Comparison of ENCODE assay signal across 25 cellular contexts in genomic region chr1:32357619-32358018, GRCh38.
"Had no signal": no experiment of that assay in that cellular context is flagged by ENCODE, and none has a peak within 500 bp of the region (broad histone marks: within the 10 kb centered on the region; RNA-seq: fewer than 3 reads in every experiment).

No MANE protein-coding gene starts in this region.

- H3K4me3 Mint-ChIP-seq: activated B cell treated with CpG ODN at 0.5 μM for 24 hours; activated CD4-positive, alpha-beta T cell treated with anti-CD3 and anti-CD28 coated beads, Interleukin-2, amount 10 ng/mL, durations not matched to agents 24 days and 14 days; activated CD8-positive, alpha-beta memory T cell treated with anti-CD3 and anti-CD28 coated beads, Interleukin-2, amount 10 ng/mL, durations not matched to agents 7 days and 5 days; activated naive CD4-positive, alpha-beta T cell treated with anti-CD3 and anti-CD28 coated beads, Interleukin-2, amount 50 U/mL, for 24 hours; activated T-cell treated with anti-CD3 and anti-CD28 coated beads, Interleukin-2, amount 50 U/mL, for 24 hours; activated T-helper 1 cell treated with anti-CD3 and anti-CD28 coated beads, Interleukin-12 subunit alpha, Interleukin-12 subunit beta, Interleukin-2, Interleukin-4 antibody, amounts not matched to agents 30 ng/mL and 10 ng/mL and 1 ng/mL, durations not matched to agents 14 hours and 24 hours and 36 hours; central memory CD8-positive, alpha-beta T cell had no signal

- H3K27ac Mint-ChIP-seq: activated B cell treated with CpG ODN at 0.5 μM for 24 hours; activated CD8-positive, alpha-beta memory T cell treated with anti-CD3 and anti-CD28 coated beads, Interleukin-2, amount 10 ng/mL, durations not matched to agents 7 days and 5 days; activated naive CD4-positive, alpha-beta T cell treated with anti-CD3 and anti-CD28 coated beads, Interleukin-2, amount 50 U/mL, for 24 hours; activated T-cell treated with anti-CD3 and anti-CD28 coated beads, Interleukin-2, amount 50 U/mL, for 24 hours; activated T-helper 1 cell treated with anti-CD3 and anti-CD28 coated beads, Interleukin-12 subunit alpha, Interleukin-12 subunit beta, Interleukin-2, Interleukin-4 antibody, amounts not matched to agents 30 ng/mL and 10 ng/mL and 1 ng/mL, durations not matched to agents 14 hours and 24 hours and 36 hours had no signal

- H3K9me3 Mint-ChIP-seq: activated B cell treated with CpG ODN at 0.5 μM for 24 hours; activated CD4-positive, alpha-beta T cell treated with anti-CD3 and anti-CD28 coated beads, Interleukin-2, amount 10 ng/mL, durations not matched to agents 24 days and 14 days; activated naive CD4-positive, alpha-beta T cell treated with anti-CD3 and anti-CD28 coated beads, Interleukin-2, amount 50 U/mL, for 24 hours; activated T-cell treated with anti-CD3 and anti-CD28 coated beads, Interleukin-2, amount 50 U/mL, for 24 hours; activated T-helper 1 cell treated with anti-CD3 and anti-CD28 coated beads, Interleukin-12 subunit alpha, Interleukin-12 subunit beta, Interleukin-2, Interleukin-4 antibody, amounts not matched to agents 30 ng/mL and 10 ng/mL and 1 ng/mL, durations not matched to agents 14 hours and 24 hours and 36 hours; central memory CD8-positive, alpha-beta T cell had no signal

- DNase-seq: activated B cell treated with CpG ODN at 0.5 μM for 24 hours; activated CD4-positive, alpha-beta T cell treated with anti-CD3 and anti-CD28 coated beads for 1 hour; activated CD4-positive, alpha-beta T cell treated with anti-CD3 and anti-CD28 coated beads, Interleukin-2, amount 10 ng/mL, durations not matched to agents 24 days and 14 days; activated CD4-positive, alpha-beta T cell treated with anti-CD3 and anti-CD28 coated beads, Interleukin-2, amount 50 U/mL, for 48 hours; activated CD8-positive, alpha-beta memory T cell treated with anti-CD3 and anti-CD28 coated beads, Interleukin-2, amount 10 ng/mL, durations not matched to agents 7 days and 5 days; activated effector memory CD4-positive, alpha-beta T cell treated with Interleukin-2 at 50 U/mL for 16 hours; activated naive CD4-positive, alpha-beta T cell; activated T-cell treated with anti-CD3 and anti-CD28 coated beads, Interleukin-2, amount 50 U/mL, for 24 hours; aorta; Kasumi-1; KBM-7; NCI-H1105 treated with DMSO at 0.1 percent for 48 hours; NCI-H1436 treated with DMSO at 0.1 percent for 48 hours; NCI-H187; NCI-H2081; NCI-H2171 treated with DMSO at 0.1 percent for 48 hours; NCI-H510A treated with DMSO at 0.1 percent for 48 hours; NCI-H748 treated with DMSO at 0.1 percent for 48 hours; SIG-M5; T-helper 2 cell; T1000 had no signal

- H3K27me3 Mint-ChIP-seq: activated B cell treated with CpG ODN at 0.5 μM for 24 hours; activated naive CD4-positive, alpha-beta T cell treated with anti-CD3 and anti-CD28 coated beads, Interleukin-2, amount 50 U/mL, for 24 hours had no signal

- FAIRE-seq: TTC549 had no signal
